9 cellular contexts compared by ENCODE assay signal in the genomic region with DNA sequence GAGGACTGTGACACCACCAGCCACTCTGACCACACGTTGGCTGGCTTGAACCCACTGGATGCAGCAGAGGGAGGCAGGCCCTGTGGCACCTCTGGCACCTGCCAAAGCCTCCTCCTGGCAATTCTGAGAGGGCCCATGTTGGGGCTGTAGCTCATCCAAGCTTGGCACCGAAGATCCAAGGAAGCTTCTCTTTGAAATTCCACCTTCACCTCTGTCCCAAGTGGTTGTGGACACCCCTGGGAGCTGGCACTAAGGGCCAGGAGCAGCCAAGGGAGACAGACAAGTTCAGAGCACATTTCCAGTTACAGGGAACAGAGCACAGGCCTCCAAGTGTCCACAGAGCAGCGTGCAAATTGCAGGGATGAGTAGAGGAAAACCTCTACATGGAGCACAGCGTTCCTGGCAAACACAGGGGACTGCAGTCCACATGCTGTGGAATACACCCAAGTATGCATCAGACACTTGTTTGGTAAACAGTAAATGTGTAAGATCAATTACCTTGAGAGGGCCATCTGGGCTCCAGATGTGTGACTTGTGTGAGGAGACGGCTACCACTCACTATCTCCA. TPM values are rescaled to one million over a fixed set of nuclear protein-coding genes. Genes with fewer than 3 reads are reported as not detected.
"Had no signal": no experiment of that assay in that cellular context is flagged by ENCODE, and none has a peak within 500 bp of the region (broad histone marks: within the 10 kb centered on the region; RNA-seq: fewer than 3 reads in every experiment).

No MANE protein-coding gene starts in this region.

RNA-seq across cellular contexts. Expression of a gene that starts 4.7 kb away (rescaled TPM):
- total RNA-seq: activated CD8-positive, alpha-beta T cell treated with anti-CD3 and anti-CD28 coated beads for 36 hours; activated naive CD8-positive, alpha-beta T cell treated with anti-CD3 and anti-CD28 coated beads for 36 hours; activated T-cell treated with anti-CD3 and anti-CD28 coated beads, Interleukin-2, amount 50 U/mL, for 72 hours; activated T-helper 2 cell treated with anti-CD3 and anti-CD28 coated beads, Interferon-gamma antibody, Interleukin-2, Interleukin-4, amounts not matched to agents 10 μg/mL and 5 μg/mL and 100 μg/mL, durations not matched to agents 14 hours and 24 hours and 36 hours; breast epithelium; NCI-H460; OCI-LY7; Right ventricle myocardium superior; SJCRH30 had no signal

RNA-seq across cellular contexts. Expression of a gene that starts 16.8 kb away (rescaled TPM):
- total RNA-seq: activated CD8-positive, alpha-beta T cell treated with anti-CD3 and anti-CD28 coated beads for 36 hours; activated naive CD8-positive, alpha-beta T cell treated with anti-CD3 and anti-CD28 coated beads for 36 hours; activated T-cell treated with anti-CD3 and anti-CD28 coated beads, Interleukin-2, amount 50 U/mL, for 72 hours; activated T-helper 2 cell treated with anti-CD3 and anti-CD28 coated beads, Interferon-gamma antibody, Interleukin-2, Interleukin-4, amounts not matched to agents 10 μg/mL and 5 μg/mL and 100 μg/mL, durations not matched to agents 14 hours and 24 hours and 36 hours; breast epithelium; NCI-H460; Right ventricle myocardium superior; SJCRH30 had no signal
